11 cellular contexts compared by ENCODE assay signal in genomic region chr21:43835061-43835460, GRCh38.
"Had no signal": no experiment of that assay in that cellular context is flagged by ENCODE, and none has a peak within 500 bp of the region (broad histone marks: within the 10 kb centered on the region; RNA-seq: fewer than 3 reads in every experiment).

No MANE protein-coding gene starts in this region.

- H3K4me1 ChIP-seq: right atrium auricular region, stomach had no signal

- ATAC-seq: effector memory CD8-positive, alpha-beta T cell had no signal

- H3K9me3 ChIP-seq: right atrium auricular region, thoracic aorta had no signal

- H3K27ac ChIP-seq: cardiac muscle cell, right atrium auricular region, stomach, thoracic aorta had no signal

- H3K4me3 ChIP-seq: cardiac muscle cell, lung, right atrium auricular region, skin epidermis, stomach, thoracic aorta had no signal

- DNase-seq: activated naive CD4-positive, alpha-beta T cell treated with Interleukin-2 at 50 U/mL for 16 hours; effector memory CD8-positive, alpha-beta T cell; midbrain; naive B cell; stomach; T-helper 2 cell had no signal

- H3K36me3 ChIP-seq: cardiac muscle cell, right atrium auricular region, stomach, thoracic aorta had no signal

- H3K27me3 ChIP-seq: cardiac muscle cell, right atrium auricular region had no signal
